Comparison of ENCODE assay signal across 13 cellular contexts in the genomic region with DNA sequence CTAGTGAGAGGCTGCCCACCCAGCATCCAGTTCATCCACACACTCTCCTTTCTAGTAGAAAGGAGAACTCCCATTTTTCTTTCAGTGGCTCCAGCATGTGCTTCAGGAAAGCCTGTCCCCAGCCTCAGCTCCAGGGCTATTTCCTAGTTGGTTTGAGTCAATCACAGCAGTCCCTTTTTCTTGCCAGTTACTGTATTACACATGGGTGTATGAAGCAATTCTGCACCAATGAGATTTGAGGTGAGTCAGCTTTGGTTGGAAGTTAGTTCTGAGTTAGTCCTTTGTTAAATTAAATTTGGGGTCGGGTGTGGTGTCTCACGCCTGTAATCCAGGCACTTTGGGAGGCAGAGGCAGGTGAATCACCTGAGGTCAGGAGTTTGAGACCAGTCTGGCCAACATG. TPM values are rescaled to one million over a fixed set of nuclear protein-coding genes. Genes with fewer than 3 reads are reported as not detected.
DNase-seq lines count a peak whose midpoint lies in the region; ATAC-seq, FAIRE-seq and TF ChIP-seq lines count a peak whose summit lies in the region.
"Had no signal": no experiment of that assay in that cellular context is flagged by ENCODE, and none has a peak within 500 bp of the region (broad histone marks: within the 10 kb centered on the region; RNA-seq: fewer than 3 reads in every experiment).

No MANE protein-coding gene starts in this region.

- H3K9me3 ChIP-seq in HUES64 (ENCODE audit: insufficient read depth, low read depth, low read length) (no peaks in the 10 kb centered on the region), K562 (replicated peaks; ENCODE audit: control insufficient read depth, insufficient read depth, low read depth, low read length) (no peaks in the 10 kb centered on the region), kidney (ENCODE audit: control insufficient read depth in 1 of 2, low read length in 2 of 2) (no peaks in the 10 kb centered on the region)
- H3K9me3 ChIP-seq: SJSA1 had no signal

- no peak for TF ChIP-seq RAD21 in K562 (CRISPR knock-in tag; conservative IDR thresholded peaks at IDR 0.05 in 1 of 2, IDR thresholded peaks at IDR 0.05 in 1 of 2)

- TF ChIP-seq POLR2A in K562 (conservative IDR thresholded peaks at IDR 0.05): no peak

- TF ChIP-seq CTCF in K562 (IDR thresholded peaks at IDR 0.05 in 2 of 3, conservative IDR thresholded peaks at IDR 0.05 in 1 of 3; ENCODE audit: insufficient read depth in 2 of 3, low read depth in 1 of 3, low read length in 3 of 3) (no peak), kidney (IDR thresholded peaks at IDR 0.05; ENCODE audit: borderline replicate concordance, extremely low read depth, insufficient read depth) (no peak)

- H3K4me2 ChIP-seq in K562 (ENCODE audit: insufficient read depth, low read length): no peak overlapping the region

- CTCF ChIA-PET in K562 (lab: Yijun Ruan, JAX; ENCODE audit: low intra/inter-chr PET ratio): no interaction called here

- H3K9me1 ChIP-seq in K562 (ENCODE audit: control insufficient read depth, insufficient read depth, low read length): no peaks in the 10 kb centered on the region

- H3K4me1 ChIP-seq in HUES64 (ENCODE audit: insufficient read depth, low read length) (peaks cover 2% of the 10 kb centered on the region; the same call in 1 of the 2 replicates), K562 (replicated peaks in 1 of 2; ENCODE audit: control insufficient read depth in 2 of 2, insufficient read depth in 2 of 2, low read length in 2 of 2) (peaks cover under 1 to 2% of the 10 kb centered on the region in 2 experiments; a peak in 4 of 5 replicates), kidney (ENCODE audit: control insufficient read depth in 1 of 2, insufficient read depth in 1 of 2, low read depth in 1 of 2, low read length in 2 of 2) (peaks cover 0 to under 1% of the 10 kb centered on the region in 2 donors)

- POLR2A ChIA-PET in K562 (lab: Yijun Ruan, JAX): interaction anchor here (0.6 to 2.2 kb wide), 4 partner anchors 9 to 489 kb away, joined by 3 to 9 read pairs (median 4); no protein-coding TSS in a partner anchor

- DNase-seq in Caki2 (ENCODE audit: low read depth) (peak; percentile 67), K562 (ENCODE audit: extremely low read depth in 1 of 4, low spot score in 3 of 4) (no peak), kidney tubule cell (ENCODE audit: low spot score) (peak; percentile 87), NCI-H82 (lab: John Stamatoyannopoulos, UW) (no peak), kidney (no peak)
- DNase-seq in stimulated activated CD4-positive, alpha-beta T cell treated with anti-CD3 and anti-CD28 coated beads, Interleukin-1b, Interleukin-23, amount 100 ng/mL, for 48 hours: no peak
- DNase-seq: activated CD4-positive, alpha-beta T cell treated with anti-CD3 and anti-CD28 coated beads, Interleukin-2, amount 10 ng/mL, durations not matched to agents 7 days and 5 days; glutamatergic neuron; NCI-H1930; stimulated activated CD4-positive, alpha-beta T cell treated with anti-CD3 and anti-CD28 coated beads, Interleukin-2, amount 100 ng/mL, for 24 hours had no signal

- intact Hi-C loops in K562 (cut with micrococcal nuclease) (no loop called here), kidney (cut with DNase I) (loop anchor here (10.0 kb wide), 1 partner anchor 540 kb away; no protein-coding TSS in a partner anchor)

- no peaks in the 10 kb centered on the region for H4K20me1 ChIP-seq in K562 (replicated peaks; ENCODE audit: control insufficient read depth, insufficient read depth, low read length)

- no peaks in the 10 kb centered on the region for H3K79me2 ChIP-seq in K562 (ENCODE audit: control insufficient read depth, insufficient read depth, low read length)

- H3K36me3 ChIP-seq in HUES64 (ENCODE audit: insufficient read depth, low read length): peaks cover 8% of the 10 kb centered on the region; the same call in 1 of the 2 replicates
- H3K36me3 ChIP-seq in K562 (ENCODE audit: control insufficient read depth, insufficient read depth, low read length): peaks cover 18% of the 10 kb centered on the region; the same call in 2 of the 3 replicates
- H3K36me3 ChIP-seq in kidney (ENCODE audit: control insufficient read depth in 1 of 2, insufficient read depth in 2 of 2, low read length in 2 of 2): peaks cover 0 to 6% of the 10 kb centered on the region in 2 donors

- FAIRE-seq in K562 (lab: Jason Lieb, UNC): no peak
- FAIRE-seq in kidney (lab: Jason Lieb, UNC): no peak

- H3K27me3 ChIP-seq in HUES64 (ENCODE audit: insufficient read depth, low read length): no peaks in the 10 kb centered on the region
- H3K27me3 ChIP-seq in K562 (ENCODE audit: control insufficient read depth in 2 of 2, insufficient read depth in 2 of 2, low read length in 2 of 2): no peaks in the 10 kb centered on the region
- H3K27me3 ChIP-seq: SJSA1 had no signal

- no peak for TF ChIP-seq EP300 in K562 (IDR thresholded peaks at IDR 0.05; ENCODE audit: low read length)

- H3K4me3 ChIP-seq in HUES64 (ENCODE audit: low read length) (no peak overlapping the region), K562 (no peak overlapping the region), kidney (ENCODE audit: low read length in 2 of 2) (no peak overlapping the region)
- H3K4me3 ChIP-seq: SJSA1 had no signal

- H3K27ac ChIP-seq in HUES64 (ENCODE audit: low read depth, low read length): no peak overlapping the region
- H3K27ac ChIP-seq in K562 (ENCODE audit: extremely low read depth, low read depth, low read length): no peak overlapping the region
- no peak overlapping the region for H3K27ac ChIP-seq in kidney (ENCODE audit: low read depth in 2 of 2, low read length in 2 of 2)
- H3K27ac ChIP-seq: SJSA1 had no signal

- no peak for ATAC-seq in K562

- no TSS peak for BruUV-seq in K562 (replicated peaks; lab: Mats Ljungman, UMichigan)

- 82% methylated on average over 2 of the region's 2 CpGs for WGBS in HUES64
- 33% methylated on average over 2 of the region's 2 CpGs for WGBS in K562 (ENCODE audit: insufficient coverage, low coverage, missing lambda C conversion rate)

- peak overlapping the region; percentile 17; the same call in 1 of the 2 replicates for H3K9ac ChIP-seq in HUES64 (ENCODE audit: low read depth, low read length)
- H3K9ac ChIP-seq in K562 (ENCODE audit: insufficient read depth in 1 of 2, low read depth in 2 of 2, low read length in 2 of 2): no peak overlapping the region
- no peak overlapping the region for H3K9ac ChIP-seq in kidney (ENCODE audit: low read length in 2 of 2)

- no peak overlapping the region for H2AFZ ChIP-seq in K562 (ENCODE audit: low read depth, low read length)

- in situ Hi-C loops in Caki2 (cut with HindIII; ENCODE audit: low pct_unique_long_range_greater_than_20kb, low sequenced_read_pairs) (no loop called here), K562 (cut with MboI) (loop anchor here (5.0 kb wide), 1 partner anchor 98 kb away; no protein-coding TSS in a partner anchor)

RNA-seq across cellular contexts. Expression of gene RAD51D, which starts 24.8 kb away (rescaled TPM):
- total RNA-seq in Caki2 (2014; rRNA removed; shearing (Covaris generic); ENCODE audit: low replicate concordance): 3.6 and 23.7 TPM in 2 replicates
- 9.4 TPM for polyA plus RNA-seq in HUES64 (2013, experiment 1 of 2)
- 10.0 TPM for polyA plus RNA-seq in HUES64 (2013, experiment 2 of 2)
- total RNA-seq in K562 (2011; cell fraction: chromatin; rRNA removed; ENCODE audit: low replicate concordance): 28.2 and 36.5 TPM in 2 replicates
- total RNA-seq in K562 (2011; cell fraction: nucleolus; rRNA removed): 27.3 and 37.6 TPM in 2 replicates
- total RNA-seq in K562 (2011; cell fraction: nucleoplasm; rRNA removed): 31.2 and 38.6 TPM in 2 replicates
- total RNA-seq in K562 (2014; rRNA removed): 6.3 and 7.6 TPM in 2 replicates
- total RNA-seq in K562 (2014; rRNA removed; fragmentation: Illumina TruSeq; extraction: Trizol): 7.4 and 8.7 TPM in 2 replicates
- 8.7 and 10.3 TPM in 2 replicates for total RNA-seq in K562 (2015; rRNA removed; fragmentation: Illumina TruSeq; extraction: Trizol)
- 16.9 and 19.0 TPM in 2 replicates for total RNA-seq in K562 (2021)
- polyA plus RNA-seq in K562 (2011; rRNA removed): 10.1 and 15.2 TPM in 2 replicates
- 8.7 and 14.5 TPM in 2 replicates for polyA plus RNA-seq in K562 (2011; cell fraction: cytosol; rRNA removed)
- 12.8 and 20.8 TPM in 2 replicates for polyA plus RNA-seq in K562 (2011; cell fraction: nucleus; rRNA removed)
- polyA plus RNA-seq in K562 (2012): 12.3 and 16.7 TPM in 2 replicates
- polyA plus RNA-seq in K562 (2014; fragmentation: Illumina TruSeq; extraction: Trizol): 8.4 and 11.1 TPM in 2 replicates
- polyA plus RNA-seq in K562 (2014; fragmentation: Nextera tagmentation; extraction: Ambion mirVana): 1 to 10 TPM; 2.2 to 2.5 TPM
- 10.1 and 15.2 TPM in 2 replicates for polyA plus RNA-seq in K562 (2014; rRNA removed)
- 6.3 and 11.0 TPM in 2 replicates for polyA minus RNA-seq in K562 (2011; rRNA and poly(A)+ RNA removed)
- polyA minus RNA-seq in K562 (2011; cell fraction: cytosol; rRNA and poly(A)+ RNA removed): 3.4 and 5.9 TPM in 2 replicates
- 10.9 and 17.9 TPM in 2 replicates for polyA minus RNA-seq in K562 (2011; cell fraction: nucleus; rRNA and poly(A)+ RNA removed)
- total RNA-seq in kidney: 13.8 TPM
- 7.8 TPM for polyA plus RNA-seq in kidney (ENCODE audit: insufficient read depth, low read depth, low replicate concordance)

RNA-seq across cellular contexts. Expression of gene FNDC8, which starts 26.5 kb away (rescaled TPM):
- total RNA-seq in Caki2 (2014; rRNA removed; shearing (Covaris generic); ENCODE audit: low replicate concordance): not detected in 2 replicates
- polyA plus RNA-seq in HUES64 (2013, experiment 1 of 2): not detected
- not detected for polyA plus RNA-seq in HUES64 (2013, experiment 2 of 2)
- not detected in 2 replicates for total RNA-seq in K562 (2011; cell fraction: chromatin; rRNA removed; ENCODE audit: low replicate concordance)
- total RNA-seq in K562 (2011; cell fraction: nucleolus; rRNA removed): not detected in 2 replicates
- total RNA-seq in K562 (2011; cell fraction: nucleoplasm; rRNA removed): not detected in 2 replicates
- not detected in 2 replicates for total RNA-seq in K562 (2014; rRNA removed)
- total RNA-seq in K562 (2014; rRNA removed; fragmentation: Illumina TruSeq; extraction: Trizol): not detected in 2 replicates
- total RNA-seq in K562 (2015; rRNA removed; fragmentation: Illumina TruSeq; extraction: Trizol): not detected in 2 replicates
- not detected in 2 replicates for total RNA-seq in K562 (2021)
- not detected in 2 replicates for polyA plus RNA-seq in K562 (2011; rRNA removed)
- 0.04 TPM in 1 of 2 replicates, not detected in the other for polyA plus RNA-seq in K562 (2011; cell fraction: cytosol; rRNA removed)
- polyA plus RNA-seq in K562 (2011; cell fraction: nucleus; rRNA removed): not detected in 2 replicates
- 0.12 TPM in 1 of 2 replicates, not detected in the other for polyA plus RNA-seq in K562 (2012)
- polyA plus RNA-seq in K562 (2014; fragmentation: Illumina TruSeq; extraction: Trizol): not detected in 2 replicates
- polyA plus RNA-seq in K562 (2014; fragmentation: Nextera tagmentation; extraction: Ambion mirVana): under 1 TPM in 1 of 2 experiments, not detected in 1; 0.04 TPM
- not detected in 2 replicates for polyA plus RNA-seq in K562 (2014; rRNA removed)
- polyA minus RNA-seq in K562 (2011; rRNA and poly(A)+ RNA removed): not detected in 2 replicates
- not detected in 2 replicates for polyA minus RNA-seq in K562 (2011; cell fraction: cytosol; rRNA and poly(A)+ RNA removed)
- not detected in 2 replicates for polyA minus RNA-seq in K562 (2011; cell fraction: nucleus; rRNA and poly(A)+ RNA removed)
- not detected for total RNA-seq in kidney
- polyA plus RNA-seq in kidney (ENCODE audit: insufficient read depth, low read depth, low replicate concordance): not detected
- total RNA-seq: activated CD4-positive, alpha-beta T cell treated with anti-CD3 and anti-CD28 coated beads, Interleukin-2, amount 10 ng/mL, durations not matched to agents 7 days and 5 days; SJSA1; temporal lobe had no signal

RNA-seq across cellular contexts. Expression of gene RFFL, which starts 31.4 kb away (rescaled TPM):
- total RNA-seq in Caki2 (2014; rRNA removed; shearing (Covaris generic); ENCODE audit: low replicate concordance): 75.3 and 76.0 TPM in 2 replicates
- polyA plus RNA-seq in HUES64 (2013, experiment 1 of 2): 10.5 TPM
- polyA plus RNA-seq in HUES64 (2013, experiment 2 of 2): 14.2 TPM
- total RNA-seq in K562 (2011; cell fraction: chromatin; rRNA removed; ENCODE audit: low replicate concordance): 11.5 and 14.4 TPM in 2 replicates
- 9.2 and 10.5 TPM in 2 replicates for total RNA-seq in K562 (2011; cell fraction: nucleolus; rRNA removed)
- total RNA-seq in K562 (2011; cell fraction: nucleoplasm; rRNA removed): 11.7 and 23.2 TPM in 2 replicates
- 12.7 and 16.4 TPM in 2 replicates for total RNA-seq in K562 (2014; rRNA removed)
- total RNA-seq in K562 (2014; rRNA removed; fragmentation: Illumina TruSeq; extraction: Trizol): 12.5 and 12.8 TPM in 2 replicates
- 12.4 and 12.5 TPM in 2 replicates for total RNA-seq in K562 (2015; rRNA removed; fragmentation: Illumina TruSeq; extraction: Trizol)
- total RNA-seq in K562 (2021): 18.1 and 19.3 TPM in 2 replicates
- polyA plus RNA-seq in K562 (2011; rRNA removed): 11.9 and 15.9 TPM in 2 replicates
- polyA plus RNA-seq in K562 (2011; cell fraction: cytosol; rRNA removed): 12.4 and 14.9 TPM in 2 replicates
- polyA plus RNA-seq in K562 (2011; cell fraction: nucleus; rRNA removed): 4.3 and 7.3 TPM in 2 replicates
- polyA plus RNA-seq in K562 (2012): 11.4 and 12.5 TPM in 2 replicates
- polyA plus RNA-seq in K562 (2014; fragmentation: Illumina TruSeq; extraction: Trizol): 13.7 and 13.9 TPM in 2 replicates
- 1 to 10 TPM; 3.4 to 3.7 TPM for polyA plus RNA-seq in K562 (2014; fragmentation: Nextera tagmentation; extraction: Ambion mirVana)
- 9.2 and 9.6 TPM in 2 replicates for polyA plus RNA-seq in K562 (2014; rRNA removed)
- 21.2 and 39.4 TPM in 2 replicates for polyA minus RNA-seq in K562 (2011; rRNA and poly(A)+ RNA removed)
- polyA minus RNA-seq in K562 (2011; cell fraction: cytosol; rRNA and poly(A)+ RNA removed): 16.7 and 19.7 TPM in 2 replicates
- 3.3 and 3.5 TPM in 2 replicates for polyA minus RNA-seq in K562 (2011; cell fraction: nucleus; rRNA and poly(A)+ RNA removed)
- total RNA-seq in kidney: 29.0 TPM
- polyA plus RNA-seq in kidney (ENCODE audit: insufficient read depth, low read depth, low replicate concordance): 15.7 TPM

RNA-seq across cellular contexts. Expression of gene NLE1, which starts 47.2 kb away (rescaled TPM):
- total RNA-seq in Caki2 (2014; rRNA removed; shearing (Covaris generic); ENCODE audit: low replicate concordance): 39.3 and 53.6 TPM in 2 replicates
- 27.8 TPM for polyA plus RNA-seq in HUES64 (2013, experiment 1 of 2)
- polyA plus RNA-seq in HUES64 (2013, experiment 2 of 2): 24.1 TPM
- 19.4 and 63.1 TPM in 2 replicates for total RNA-seq in K562 (2011; cell fraction: chromatin; rRNA removed; ENCODE audit: low replicate concordance)
- 45.3 and 54.7 TPM in 2 replicates for total RNA-seq in K562 (2011; cell fraction: nucleolus; rRNA removed)
- total RNA-seq in K562 (2011; cell fraction: nucleoplasm; rRNA removed): 33.1 and 41.2 TPM in 2 replicates
- total RNA-seq in K562 (2014; rRNA removed) (44.9 and 53.4 TPM in 2 replicates), K562 (2014; rRNA removed; fragmentation: Illumina TruSeq; extraction: Trizol) (18.0 and 24.6 TPM in 2 replicates), K562 (2015; rRNA removed; fragmentation: Illumina TruSeq; extraction: Trizol) (28.2 and 30.0 TPM in 2 replicates), K562 (2021) (63.2 and 69.0 TPM in 2 replicates), kidney (11.0 TPM)
- polyA plus RNA-seq in K562 (2011; rRNA removed) (21.2 and 26.5 TPM in 2 replicates), K562 (2014; fragmentation: Illumina TruSeq; extraction: Trizol) (29.4 and 45.9 TPM in 2 replicates), K562 (2014; fragmentation: Nextera tagmentation; extraction: Ambion mirVana) (1 to 10 TPM; 3.8 to 7.0 TPM), K562 (2014; rRNA removed) (36.0 and 41.0 TPM in 2 replicates), kidney (ENCODE audit: insufficient read depth, low read depth, low replicate concordance) (9.6 TPM)
- polyA plus RNA-seq in K562 (2011; cell fraction: cytosol; rRNA removed): 27.7 and 65.1 TPM in 2 replicates
- polyA plus RNA-seq in K562 (2011; cell fraction: nucleus; rRNA removed): 29.2 and 62.5 TPM in 2 replicates
- 28.9 and 31.2 TPM in 2 replicates for polyA plus RNA-seq in K562 (2012)
- polyA minus RNA-seq in K562 (2011; rRNA and poly(A)+ RNA removed): 13.6 and 28.5 TPM in 2 replicates
- polyA minus RNA-seq in K562 (2011; cell fraction: cytosol; rRNA and poly(A)+ RNA removed): 19.2 and 23.5 TPM in 2 replicates
- 25.4 and 35.7 TPM in 2 replicates for polyA minus RNA-seq in K562 (2011; cell fraction: nucleus; rRNA and poly(A)+ RNA removed)

RNA-seq across cellular contexts. Expression of gene UNC45B, which starts 52.7 kb away (rescaled TPM):
- total RNA-seq in Caki2 (2014; rRNA removed; shearing (Covaris generic); ENCODE audit: low replicate concordance): not detected in 2 replicates
- 0.15 TPM for polyA plus RNA-seq in HUES64 (2013, experiment 1 of 2)
- polyA plus RNA-seq in HUES64 (2013, experiment 2 of 2): 0.32 TPM
- total RNA-seq in K562 (2011; cell fraction: chromatin; rRNA removed; ENCODE audit: low replicate concordance): not detected in 2 replicates
- not detected in 2 replicates for total RNA-seq in K562 (2011; cell fraction: nucleolus; rRNA removed)
- not detected in 2 replicates for total RNA-seq in K562 (2011; cell fraction: nucleoplasm; rRNA removed)
- not detected in 2 replicates for total RNA-seq in K562 (2014; rRNA removed)
- total RNA-seq in K562 (2014; rRNA removed; fragmentation: Illumina TruSeq; extraction: Trizol): not detected in 2 replicates
- total RNA-seq in K562 (2015; rRNA removed; fragmentation: Illumina TruSeq; extraction: Trizol): not detected in 2 replicates
- total RNA-seq in K562 (2021): not detected in 2 replicates
- polyA plus RNA-seq in K562 (2011; rRNA removed): not detected in 2 replicates
- 0.01 TPM in 1 of 2 replicates, not detected in the other for polyA plus RNA-seq in K562 (2011; cell fraction: cytosol; rRNA removed)
- not detected in 2 replicates for polyA plus RNA-seq in K562 (2011; cell fraction: nucleus; rRNA removed)
- not detected in 2 replicates for polyA plus RNA-seq in K562 (2012)
- not detected in 2 replicates for polyA plus RNA-seq in K562 (2014; fragmentation: Illumina TruSeq; extraction: Trizol)
- polyA plus RNA-seq in K562 (2014; fragmentation: Nextera tagmentation; extraction: Ambion mirVana): not detected
- polyA plus RNA-seq in K562 (2014; rRNA removed): not detected in 2 replicates
- polyA minus RNA-seq in K562 (2011; rRNA and poly(A)+ RNA removed): not detected in 2 replicates
- polyA minus RNA-seq in K562 (2011; cell fraction: cytosol; rRNA and poly(A)+ RNA removed): not detected in 2 replicates
- polyA minus RNA-seq in K562 (2011; cell fraction: nucleus; rRNA and poly(A)+ RNA removed): not detected in 2 replicates
- 0.38 TPM for total RNA-seq in kidney
- polyA plus RNA-seq in kidney (ENCODE audit: insufficient read depth, low read depth, low replicate concordance): 0.54 TPM
- total RNA-seq: SJSA1, temporal lobe had no signal

Comparison
In these comparisons a context has a peak if more than half of its experiments do, and no peak if none do; other contexts are left out.
1. DNase-seq: peak in Caki2 (single experiment) and kidney tubule cell (single experiment); none in K562 (0 of 4), NCI-H82 (single experiment), stimulated activated CD4-positive, alpha-beta T cell treated with anti-CD3 and anti-CD28 coated beads, Interleukin-1b, Interleukin-23, amount 100 ng/mL, for 48 hours (single experiment) and kidney (single experiment).